In the genomic region with DNA sequence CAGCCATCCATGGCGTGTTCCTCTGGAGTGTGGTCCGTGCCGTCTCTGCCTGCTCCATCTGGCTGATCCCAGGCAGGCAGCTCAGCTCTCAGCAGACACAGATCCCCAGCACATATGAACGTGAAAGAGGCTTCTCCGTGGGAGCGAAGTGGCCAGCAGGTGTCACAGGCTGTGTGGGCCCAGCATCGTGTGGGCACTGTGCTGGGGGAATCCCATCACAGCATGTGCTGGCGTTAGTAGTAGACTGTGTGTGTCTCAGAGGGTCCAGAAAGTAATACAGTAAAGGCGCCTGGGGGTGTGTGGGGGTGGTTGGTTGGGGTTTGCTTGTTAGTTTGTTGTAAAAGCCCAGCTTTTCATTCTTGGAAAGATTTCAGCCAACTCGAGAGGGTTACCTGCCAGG, we compare ENCODE assay signal across 16 cellular contexts.
DNase-seq lines count a peak whose midpoint lies in the region; ATAC-seq and TF ChIP-seq lines count a peak whose summit lies in the region.
"Had no signal": no experiment of that assay in that cellular context is flagged by ENCODE, and none has a peak within 500 bp of the region (broad histone marks: within the 10 kb centered on the region; RNA-seq: fewer than 3 reads in every experiment).

No MANE protein-coding gene starts in this region.

- no peak overlapping the region for H3K18ac ChIP-seq in H9 (ENCODE audit: insufficient read length, low read depth, low read length)

- no peak for TF ChIP-seq EP300 in stomach (IDR thresholded peaks at IDR 0.05)

- H3K27me3 ChIP-seq in H9 (ENCODE audit: insufficient read depth, low read length) (no peaks in the 10 kb centered on the region), stomach (no peaks in the 10 kb centered on the region)
- H3K27me3 ChIP-seq: SJSA1 had no signal

- no peak overlapping the region for H3K23ac ChIP-seq in H9 (ENCODE audit: insufficient read length, low read depth, low read length)

- no peak overlapping the region for H2BK20ac ChIP-seq in H9 (ENCODE audit: low read depth, low read length, poor library complexity, severe bottlenecking)

- peaks cover 8% of the 10 kb centered on the region for H3K79me1 ChIP-seq in H9 (ENCODE audit: insufficient read depth, low read depth, low read length, poor library complexity, severe bottlenecking)

- H3K4me3 Mint-ChIP-seq in H9 (peak overlapping the region in 1 of 2 experiments; percentile 45; a peak in 1 of 5 replicates), WTC11 (no peak overlapping the region), glutamatergic neuron (ENCODE audit: unreplicated experiment) (no peak overlapping the region)
- H3K4me3 Mint-ChIP-seq: CD4-positive, alpha-beta T cell had no signal

- no peak overlapping the region for H2AK5ac ChIP-seq in H9 (ENCODE audit: insufficient read length, low read length)

- POLR2A ChIA-PET in WTC11 (lab: Charles Lee), result no interaction called here

- peaks cover 3% of the 10 kb centered on the region for H3K23me2 ChIP-seq in H9 (ENCODE audit: insufficient read length, low read depth, low read length, poor library complexity, severe bottlenecking)

- H3K27ac Mint-ChIP-seq in H9 (peak overlapping the region in 2 of 3 experiments; percentile 77 to 88; a peak in 4 of 7 replicates), WTC11 (0 out of 2 replicates have a peak overlapping the region, but pooled peaks have one; percentile 56), glutamatergic neuron (ENCODE audit: unreplicated experiment) (peak overlapping the region; percentile 40)
- H3K27ac Mint-ChIP-seq: CD4-positive, alpha-beta T cell had no signal

- no peaks in the 10 kb centered on the region for H3K36me3 Mint-ChIP-seq in H9 (ENCODE audit: insufficient read depth in 1 of 3, low read depth in 3 of 3)
- no peaks in the 10 kb centered on the region for H3K36me3 Mint-ChIP-seq in WTC11
- no peaks in the 10 kb centered on the region for H3K36me3 Mint-ChIP-seq in glutamatergic neuron (ENCODE audit: unreplicated experiment)

- peaks cover 87 to 89% of the 10 kb centered on the region in 2 experiments for H3K4me1 Mint-ChIP-seq in H9
- peaks cover 98% of the 10 kb centered on the region for H3K4me1 Mint-ChIP-seq in WTC11
- H3K4me1 Mint-ChIP-seq in glutamatergic neuron (ENCODE audit: low read depth, unreplicated experiment), result peaks cover 73% of the 10 kb centered on the region

- no peak overlapping the region for H2BK5ac ChIP-seq in H9 (ENCODE audit: insufficient read length, low read length)

- H3K27ac ChIP-seq in H9 (ENCODE audit: insufficient read length, low read depth, low read length) (no peak overlapping the region), stomach (peak overlapping the region; percentile 2 to 50 (median 5))
- H3K27ac ChIP-seq: SJSA1 had no signal

- H3K79me2 ChIP-seq in H9 (ENCODE audit: insufficient read depth, low read length), result peaks cover 41% of the 10 kb centered on the region; the same call in 1 of the 2 replicates

- no peak overlapping the region for H4K91ac ChIP-seq in H9 (ENCODE audit: insufficient read length, low read depth, low read length)

- DNase-seq in H9, result no peak
- DNase-seq in WTC11 (ENCODE audit: low spot score), result no peak
- DNase-seq in glutamatergic neuron, result peak; percentile 28
- DNase-seq in stomach, result no peak
- no peak for DNase-seq in GM03348 (ENCODE audit: low spot score)
- DNase-seq in HCEC 1CT, result no peak
- DNase-seq: CD4-positive, alpha-beta T cell; DMS79; Karpas-422; MM.1S; NCI-H1105; NCI-H187; NCI-H2171 treated with DMSO at 0.1 percent for 48 hours had no signal

- ATAC-seq in WTC11 (no peak), GM18517 (IDR thresholded peaks at IDR 0.05; ENCODE audit: unreplicated experiment) (no peak)
- ATAC-seq: A549 had no signal

- no peak overlapping the region for H3T11ph ChIP-seq in H9 (ENCODE audit: low read length)

- H4K20me1 ChIP-seq in H9 (ENCODE audit: control insufficient read depth, insufficient read depth, insufficient read length), result no peaks in the 10 kb centered on the region

- H3K9me3 ChIP-seq in H9 (ENCODE audit: control insufficient read depth, low read depth, low read length), result no peaks in the 10 kb centered on the region
- H3K9me3 ChIP-seq in stomach, result no peaks in the 10 kb centered on the region
- H3K9me3 ChIP-seq: A549, SJSA1 had no signal

- CTCF ChIA-PET in WTC11 (lab: Charles Lee), result interaction anchor here (0.5 kb wide), 1 partner anchor 68 kb away, joined by 6 read pairs; no protein-coding TSS in a partner anchor

- no peak overlapping the region for H2BK120ac ChIP-seq in H9 (ENCODE audit: low read depth, low read length, poor library complexity, severe bottlenecking)

- H3K9me3 Mint-ChIP-seq in H9, result no peaks in the 10 kb centered on the region; a peak in 1 of 5 replicates
- no peaks in the 10 kb centered on the region for H3K9me3 Mint-ChIP-seq in WTC11
- H3K9me3 Mint-ChIP-seq in glutamatergic neuron (ENCODE audit: unreplicated experiment), result peaks cover 10% of the 10 kb centered on the region
- H3K9me3 Mint-ChIP-seq: CD4-positive, alpha-beta T cell had no signal

- H3K14ac ChIP-seq in H9 (ENCODE audit: insufficient read depth, low read length), result no peak overlapping the region

- H3K9ac ChIP-seq in H9 (ENCODE audit: extremely low read depth, insufficient read length, low read length), result no peak overlapping the region

- no peak overlapping the region for H2AFZ ChIP-seq in H9 (ENCODE audit: low read length)

- H3K36me3 ChIP-seq in stomach, result no peaks in the 10 kb centered on the region
- H3K36me3 ChIP-seq: SJSA1 had no signal

- TF ChIP-seq CTCF in H9 (conservative IDR thresholded peaks at IDR 0.05) (no peak), WTC11 (IDR thresholded peaks at IDR 0.05) (no peak), glutamatergic neuron (IDR thresholded peaks at IDR 0.05; ENCODE audit: partially characterized antibody, unreplicated experiment) (no peak), stomach (IDR thresholded peaks at IDR 0.05) (no peak)

- TF ChIP-seq POLR2A in stomach (IDR thresholded peaks at IDR 0.05), result no peak

- H2BK15ac ChIP-seq in H9 (ENCODE audit: low read depth, low read length), result no peak overlapping the region

- intact Hi-C loops in stomach (cut with DNase I; ENCODE audit: low total_unique reads), result no loop called here

- WGBS in H9 (ENCODE audit: extremely low coverage, insufficient read length, low lambda C conversion rate), result no CpG with 5 or more reads among the region's 10 CpGs
- 66 to 84% (median 69%) methylated on average over 10 of the region's 10 CpGs for WGBS in stomach, 5 donors

- H2BK12ac ChIP-seq in H9 (ENCODE audit: insufficient read length, low read depth, low read length), result no peak overlapping the region

- no peak overlapping the region for H3K56ac ChIP-seq in H9 (ENCODE audit: insufficient read length, low read depth, low read length)

- H3K27me3 Mint-ChIP-seq in H9 (ENCODE audit: low read depth) (peaks cover 1% of the 10 kb centered on the region; the same call in 1 of the 2 replicates), WTC11 (ENCODE audit: low read depth) (no peaks in the 10 kb centered on the region), glutamatergic neuron (ENCODE audit: unreplicated experiment) (peaks cover 7% of the 10 kb centered on the region)
- H3K27me3 Mint-ChIP-seq: CD4-positive, alpha-beta T cell had no signal

- no peak overlapping the region for H3K4me2 ChIP-seq in H9 (ENCODE audit: insufficient read depth, insufficient read length, low read length)
- H3K4me2 ChIP-seq: A549 had no signal

- no peak overlapping the region for H3K4me3 ChIP-seq in stomach
- H3K4me3 ChIP-seq: A549, SJSA1 had no signal

- no peak overlapping the region for H4K8ac ChIP-seq in H9 (replicated peaks; ENCODE audit: insufficient read length, low read depth, low read length)

- no peak overlapping the region for H4K5ac ChIP-seq in H9 (ENCODE audit: insufficient read length, low read depth, low read length)

- H3K4me1 ChIP-seq in H9 (ENCODE audit: insufficient read depth, low read length) (peaks cover 20% of the 10 kb centered on the region), stomach (peaks cover 52 to 93% (median 82%) of the 10 kb centered on the region in 4 donors)

- H3K4ac ChIP-seq in H9 (ENCODE audit: low read depth, low read length), result no peak overlapping the region

TF ChIP-seq in WTC11, 78 proteins besides CTCF, POLR2A, EP300 and RAD21:
- TF ChIP-seq SMAD3 (CRISPR knock-in tag; IDR thresholded peaks at IDR 0.05; ENCODE audit: borderline replicate concordance) (no peak), GABPB1 (CRISPR knock-in tag; IDR thresholded peaks at IDR 0.05) (no peak), SOX15 (CRISPR knock-in tag; IDR thresholded peaks at IDR 0.05) (no peak)
